Comparison of ENCODE assay signal across 1 cellular context in the genomic region with DNA sequence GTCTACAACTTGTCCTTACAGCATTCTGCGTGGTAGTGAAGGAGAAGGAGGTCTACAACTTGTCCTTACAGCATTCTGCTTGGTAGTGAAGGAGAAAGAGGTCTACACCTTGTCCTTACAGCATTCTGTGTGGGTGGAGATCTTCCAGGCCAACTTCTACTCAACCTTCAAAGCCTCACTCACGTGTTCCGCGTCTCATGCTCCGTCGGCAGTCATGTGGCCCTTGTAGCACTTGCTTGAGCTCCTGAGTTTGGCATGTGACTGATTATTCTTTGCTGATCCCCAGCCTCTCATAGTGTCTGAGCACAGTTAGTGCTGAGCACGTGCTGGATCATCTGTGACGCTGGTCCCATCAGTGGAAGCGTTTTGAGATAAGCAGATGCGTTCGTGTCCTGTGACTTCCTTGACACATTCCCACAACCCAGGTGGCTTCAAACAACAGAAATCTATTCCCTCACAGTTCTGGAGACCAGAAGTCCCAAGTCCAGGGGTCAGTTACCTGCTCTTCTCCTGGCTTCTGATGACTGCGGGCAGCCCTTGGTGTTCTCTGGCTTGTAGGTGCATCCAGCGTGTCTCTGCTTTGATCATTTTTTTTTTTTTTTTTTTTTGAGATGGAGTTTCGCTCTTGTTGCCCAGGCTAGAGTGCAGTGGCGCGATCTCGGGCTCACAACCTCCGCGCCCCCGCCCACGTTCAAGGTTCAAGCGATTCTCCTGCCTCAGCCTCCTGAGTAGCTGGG.
TF ChIP-seq lines count a peak whose summit lies in the region.

No MANE protein-coding gene starts in this region.

TF ChIP-seq in HepG2, 621 proteins besides CTCF, POLR2A, EP300 and RAD21 (continued from another document and continues in another):
- TF ChIP-seq, protein P1, sequence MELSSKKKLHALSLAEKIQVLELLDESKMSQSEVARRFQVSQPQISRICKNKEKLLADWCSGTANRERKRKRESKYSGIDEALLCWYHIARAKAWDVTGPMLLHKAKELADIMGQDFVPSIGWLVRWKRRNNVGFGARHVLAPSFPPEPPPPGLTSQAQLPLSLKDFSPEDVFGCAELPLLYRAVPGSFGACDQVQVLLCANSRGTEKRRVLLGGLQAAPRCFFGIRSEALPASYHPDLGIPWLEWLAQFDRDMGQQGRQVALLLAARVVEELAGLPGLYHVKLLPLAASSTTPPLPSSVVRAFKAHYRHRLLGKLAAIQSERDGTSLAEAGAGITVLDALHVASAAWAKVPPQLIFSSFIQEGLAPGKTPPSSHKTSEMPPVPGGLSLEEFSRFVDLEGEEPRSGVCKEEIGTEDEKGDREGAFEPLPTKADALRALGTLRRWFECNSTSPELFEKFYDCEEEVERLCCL (CRISPR knock-in tag; IDR thresholded peaks at IDR 0.05; ENCODE audit: borderline replicate concordance): peak; percentile 87; the same call in 1 of the 2 replicates
- TF ChIP-seq, protein P2, sequence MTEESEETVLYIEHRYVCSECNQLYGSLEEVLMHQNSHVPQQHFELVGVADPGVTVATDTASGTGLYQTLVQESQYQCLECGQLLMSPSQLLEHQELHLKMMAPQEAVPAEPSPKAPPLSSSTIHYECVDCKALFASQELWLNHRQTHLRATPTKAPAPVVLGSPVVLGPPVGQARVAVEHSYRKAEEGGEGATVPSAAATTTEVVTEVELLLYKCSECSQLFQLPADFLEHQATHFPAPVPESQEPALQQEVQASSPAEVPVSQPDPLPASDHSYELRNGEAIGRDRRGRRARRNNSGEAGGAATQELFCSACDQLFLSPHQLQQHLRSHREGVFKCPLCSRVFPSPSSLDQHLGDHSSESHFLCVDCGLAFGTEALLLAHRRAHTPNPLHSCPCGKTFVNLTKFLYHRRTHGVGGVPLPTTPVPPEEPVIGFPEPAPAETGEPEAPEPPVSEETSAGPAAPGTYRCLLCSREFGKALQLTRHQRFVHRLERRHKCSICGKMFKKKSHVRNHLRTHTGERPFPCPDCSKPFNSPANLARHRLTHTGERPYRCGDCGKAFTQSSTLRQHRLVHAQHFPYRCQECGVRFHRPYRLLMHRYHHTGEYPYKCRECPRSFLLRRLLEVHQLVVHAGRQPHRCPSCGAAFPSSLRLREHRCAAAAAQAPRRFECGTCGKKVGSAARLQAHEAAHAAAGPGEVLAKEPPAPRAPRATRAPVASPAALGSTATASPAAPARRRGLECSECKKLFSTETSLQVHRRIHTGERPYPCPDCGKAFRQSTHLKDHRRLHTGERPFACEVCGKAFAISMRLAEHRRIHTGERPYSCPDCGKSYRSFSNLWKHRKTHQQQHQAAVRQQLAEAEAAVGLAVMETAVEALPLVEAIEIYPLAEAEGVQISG (CRISPR knock-in tag; IDR thresholded peaks at IDR 0.05): peak; percentile 77
- TF ChIP-seq SALL2 (CRISPR knock-in tag; IDR thresholded peaks at IDR 0.05): no peak
- no peak for TF ChIP-seq ZZZ3 (CRISPR knock-in tag; IDR thresholded peaks at IDR 0.05; ENCODE audit: borderline replicate concordance)
- peak; percentile 91 for TF ChIP-seq TFDP1 (CRISPR knock-in tag; IDR thresholded peaks at IDR 0.05; ENCODE audit: borderline replicate concordance)
- no peak for TF ChIP-seq ZNF260 (CRISPR knock-in tag; IDR thresholded peaks at IDR 0.05; ENCODE audit: borderline replicate concordance, low read depth)
- TF ChIP-seq SUZ12 (IDR thresholded peaks at IDR 0.05; ENCODE audit: low read depth, low read length): no peak
- TF ChIP-seq, protein P3, sequence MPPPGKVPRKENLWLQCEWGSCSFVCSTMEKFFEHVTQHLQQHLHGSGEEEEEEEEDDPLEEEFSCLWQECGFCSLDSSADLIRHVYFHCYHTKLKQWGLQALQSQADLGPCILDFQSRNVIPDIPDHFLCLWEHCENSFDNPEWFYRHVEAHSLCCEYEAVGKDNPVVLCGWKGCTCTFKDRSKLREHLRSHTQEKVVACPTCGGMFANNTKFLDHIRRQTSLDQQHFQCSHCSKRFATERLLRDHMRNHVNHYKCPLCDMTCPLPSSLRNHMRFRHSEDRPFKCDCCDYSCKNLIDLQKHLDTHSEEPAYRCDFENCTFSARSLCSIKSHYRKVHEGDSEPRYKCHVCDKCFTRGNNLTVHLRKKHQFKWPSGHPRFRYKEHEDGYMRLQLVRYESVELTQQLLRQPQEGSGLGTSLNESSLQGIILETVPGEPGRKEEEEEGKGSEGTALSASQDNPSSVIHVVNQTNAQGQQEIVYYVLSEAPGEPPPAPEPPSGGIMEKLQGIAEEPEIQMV (CRISPR knock-in tag; IDR thresholded peaks at IDR 0.05; ENCODE audit: low read depth): no peak
- TF ChIP-seq ZFP37 (CRISPR knock-in tag; IDR thresholded peaks at IDR 0.05; ENCODE audit: borderline replicate concordance): 0 out of 2 replicates have a peak, but pooled peaks have one; percentile 38
- no peak; the same call in 1 of the 2 replicates for TF ChIP-seq ZIK1 (CRISPR knock-in tag; IDR thresholded peaks at IDR 0.05; ENCODE audit: borderline replicate concordance, low read depth)
- TF ChIP-seq ZNF580 (CRISPR knock-in tag; IDR thresholded peaks at IDR 0.05; ENCODE audit: borderline replicate concordance, low read depth): peak; percentile 91
- TF ChIP-seq IKZF4 (CRISPR knock-in tag; IDR thresholded peaks at IDR 0.05; ENCODE audit: borderline replicate concordance, low read depth, not compliant biosample characterization): peak; percentile 62
- peak; percentile 85 for TF ChIP-seq LBX2 (CRISPR knock-in tag; IDR thresholded peaks at IDR 0.05; ENCODE audit: borderline replicate concordance)
- TF ChIP-seq ARNT2 (CRISPR knock-in tag; IDR thresholded peaks at IDR 0.05; ENCODE audit: low read depth): 0 out of 2 replicates have a peak, but pooled peaks have one; percentile 65
- peak; percentile 41 for TF ChIP-seq NFYC (CRISPR knock-in tag; IDR thresholded peaks at IDR 0.05)
- 0 out of 2 replicates have a peak, but pooled peaks have one; percentile 50 for TF ChIP-seq ERF (CRISPR knock-in tag; IDR thresholded peaks at IDR 0.05)
- TF ChIP-seq HNRNPK (IDR thresholded peaks at IDR 0.05; ENCODE audit: low read depth, low read length, poor library complexity, severe bottlenecking): no peak
- peak; percentile 15; the same call in 1 of the 2 replicates for TF ChIP-seq THAP11 (CRISPR knock-in tag; IDR thresholded peaks at IDR 0.05)
- no peak for TF ChIP-seq KDM4B (CRISPR knock-in tag; IDR thresholded peaks at IDR 0.05)
- no peak for TF ChIP-seq ZNF335 (CRISPR knock-in tag; IDR thresholded peaks at IDR 0.05)
- 0 out of 2 replicates have a peak, but pooled peaks have one; percentile 59 for TF ChIP-seq ZNF256 (CRISPR knock-in tag; conservative IDR thresholded peaks at IDR 0.05)
- TF ChIP-seq SKIL (CRISPR knock-in tag; IDR thresholded peaks at IDR 0.05; ENCODE audit: borderline replicate concordance): 0 out of 2 replicates have a peak, but pooled peaks have one; percentile 6
- no peak for TF ChIP-seq KDM3A (CRISPR knock-in tag; IDR thresholded peaks at IDR 0.05; ENCODE audit: low read depth)
- TF ChIP-seq, protein P4, sequence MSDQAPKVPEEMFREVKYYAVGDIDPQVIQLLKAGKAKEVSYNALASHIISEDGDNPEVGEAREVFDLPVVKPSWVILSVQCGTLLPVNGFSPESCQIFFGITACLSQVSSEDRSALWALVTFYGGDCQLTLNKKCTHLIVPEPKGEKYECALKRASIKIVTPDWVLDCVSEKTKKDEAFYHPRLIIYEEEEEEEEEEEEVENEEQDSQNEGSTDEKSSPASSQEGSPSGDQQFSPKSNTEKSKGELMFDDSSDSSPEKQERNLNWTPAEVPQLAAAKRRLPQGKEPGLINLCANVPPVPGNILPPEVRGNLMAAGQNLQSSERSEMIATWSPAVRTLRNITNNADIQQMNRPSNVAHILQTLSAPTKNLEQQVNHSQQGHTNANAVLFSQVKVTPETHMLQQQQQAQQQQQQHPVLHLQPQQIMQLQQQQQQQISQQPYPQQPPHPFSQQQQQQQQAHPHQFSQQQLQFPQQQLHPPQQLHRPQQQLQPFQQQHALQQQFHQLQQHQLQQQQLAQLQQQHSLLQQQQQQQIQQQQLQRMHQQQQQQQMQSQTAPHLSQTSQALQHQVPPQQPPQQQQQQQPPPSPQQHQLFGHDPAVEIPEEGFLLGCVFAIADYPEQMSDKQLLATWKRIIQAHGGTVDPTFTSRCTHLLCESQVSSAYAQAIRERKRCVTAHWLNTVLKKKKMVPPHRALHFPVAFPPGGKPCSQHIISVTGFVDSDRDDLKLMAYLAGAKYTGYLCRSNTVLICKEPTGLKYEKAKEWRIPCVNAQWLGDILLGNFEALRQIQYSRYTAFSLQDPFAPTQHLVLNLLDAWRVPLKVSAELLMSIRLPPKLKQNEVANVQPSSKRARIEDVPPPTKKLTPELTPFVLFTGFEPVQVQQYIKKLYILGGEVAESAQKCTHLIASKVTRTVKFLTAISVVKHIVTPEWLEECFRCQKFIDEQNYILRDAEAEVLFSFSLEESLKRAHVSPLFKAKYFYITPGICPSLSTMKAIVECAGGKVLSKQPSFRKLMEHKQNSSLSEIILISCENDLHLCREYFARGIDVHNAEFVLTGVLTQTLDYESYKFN (CRISPR knock-in tag; conservative IDR thresholded peaks at IDR 0.05): peak; percentile 88
- TF ChIP-seq ZNF230 (CRISPR knock-in tag; IDR thresholded peaks at IDR 0.05): 0 out of 2 replicates have a peak, but pooled peaks have one; percentile 55
- TF ChIP-seq, protein P5, sequence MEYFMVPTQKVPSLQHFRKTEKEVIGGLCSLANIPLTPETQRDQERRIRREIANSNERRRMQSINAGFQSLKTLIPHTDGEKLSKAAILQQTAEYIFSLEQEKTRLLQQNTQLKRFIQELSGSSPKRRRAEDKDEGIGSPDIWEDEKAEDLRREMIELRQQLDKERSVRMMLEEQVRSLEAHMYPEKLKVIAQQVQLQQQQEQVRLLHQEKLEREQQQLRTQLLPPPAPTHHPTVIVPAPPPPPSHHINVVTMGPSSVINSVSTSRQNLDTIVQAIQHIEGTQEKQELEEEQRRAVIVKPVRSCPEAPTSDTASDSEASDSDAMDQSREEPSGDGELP (IDR thresholded peaks at IDR 0.05; ENCODE audit: borderline replicate concordance, low read depth): peak; percentile 95
- TF ChIP-seq ARID4A (CRISPR knock-in tag; IDR thresholded peaks at IDR 0.05; ENCODE audit: borderline replicate concordance): peak; percentile 83
- no peak for TF ChIP-seq LCORL (IDR thresholded peaks at IDR 0.05)
- peak; percentile 80 for TF ChIP-seq LCORL (CRISPR knock-in tag; IDR thresholded peaks at IDR 0.05)
- TF ChIP-seq NR2F6 (IDR thresholded peaks at IDR 0.05): peak; percentile 86
- TF ChIP-seq NR2F6 (CRISPR knock-in tag; IDR thresholded peaks at IDR 0.05): no peak
- TF ChIP-seq SMARCE1 (IDR thresholded peaks at IDR 0.05; ENCODE audit: borderline replicate concordance): no peak
- TF ChIP-seq, protein P6, sequence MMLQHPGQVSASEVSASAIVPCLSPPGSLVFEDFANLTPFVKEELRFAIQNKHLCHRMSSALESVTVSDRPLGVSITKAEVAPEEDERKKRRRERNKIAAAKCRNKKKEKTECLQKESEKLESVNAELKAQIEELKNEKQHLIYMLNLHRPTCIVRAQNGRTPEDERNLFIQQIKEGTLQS (CRISPR knock-in tag; IDR thresholded peaks at IDR 0.05): no peak
- TF ChIP-seq ZNF264 (CRISPR knock-in tag; IDR thresholded peaks at IDR 0.05): no peak
- peak; percentile 71; the same call in 1 of the 2 replicates for TF ChIP-seq ZNF510 (CRISPR knock-in tag; IDR thresholded peaks at IDR 0.05; ENCODE audit: low read depth)
